In the genomic region with DNA sequence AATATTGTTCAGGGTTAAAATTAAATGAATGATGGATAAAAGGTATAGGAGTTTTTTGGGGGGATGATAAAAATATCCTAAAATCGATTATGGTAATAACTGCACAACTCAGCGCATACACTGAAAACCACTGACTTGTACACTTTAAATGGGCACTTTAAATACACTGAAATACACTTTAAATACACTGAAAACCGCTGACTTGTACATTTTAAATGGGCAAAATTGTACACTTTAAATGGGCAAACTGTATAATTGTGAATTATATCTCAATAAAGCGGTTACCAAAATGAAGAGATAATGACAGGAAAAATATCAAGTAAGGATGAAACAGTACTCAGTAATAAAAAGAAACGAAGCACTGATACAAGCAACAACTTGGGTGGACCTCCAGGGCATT, we compare ENCODE assay signal across 12 cellular contexts. TPM values are rescaled to one million over a fixed set of nuclear protein-coding genes. Genes with fewer than 3 reads are reported as not detected.
DNase-seq lines count a peak whose midpoint lies in the region; ATAC-seq and TF ChIP-seq lines count a peak whose summit lies in the region.
"Had no signal": no experiment of that assay in that cellular context is flagged by ENCODE, and none has a peak within 500 bp of the region (broad histone marks: within the 10 kb centered on the region; RNA-seq: fewer than 3 reads in every experiment).

No MANE protein-coding gene starts in this region.

- no peaks in the 10 kb centered on the region for H3K27me3 ChIP-seq in CD4-positive, alpha-beta T cell (ENCODE audit: control insufficient read depth, insufficient read depth, low read length)
- H3K27me3 ChIP-seq: suprapubic skin had no signal

- no peak for DNase-seq in CD4-positive, alpha-beta T cell
- no peak for DNase-seq in HFFc6
- DNase-seq in naive B cell: no peak
- DNase-seq in Ammon's horn (ENCODE audit: low spot score): no peak
- no peak for DNase-seq in glomerular visceral epithelial cell (ENCODE audit: extremely low spot score)
- DNase-seq: GOT3, NCI-H2081 treated with DMSO at 0.1 percent for 48 hours, right cardiac atrium had no signal

- H3K9me3 Mint-ChIP-seq in CD4-positive, alpha-beta T cell: no peaks in the 10 kb centered on the region
- H3K9me3 Mint-ChIP-seq in HFFc6 (no peaks in the 10 kb centered on the region), naive B cell (no peaks in the 10 kb centered on the region)
- H3K9me3 Mint-ChIP-seq in activated naive CD8-positive, alpha-beta T cell (ENCODE audit: low read depth): no peaks in the 10 kb centered on the region

- H3K27me3 Mint-ChIP-seq in CD4-positive, alpha-beta T cell: no peaks in the 10 kb centered on the region
- H3K27me3 Mint-ChIP-seq in HFFc6 (ENCODE audit: insufficient read depth) (no peaks in the 10 kb centered on the region), naive B cell (no peaks in the 10 kb centered on the region)
- no peaks in the 10 kb centered on the region for H3K27me3 Mint-ChIP-seq in activated naive CD8-positive, alpha-beta T cell

- POLR2A ChIA-PET in CD4-positive, alpha-beta T cell (lab: Charles Lee): interaction anchor here (0.9 to 4.2 kb wide), 3 partner anchors 35 to 87 kb away, joined by 3 to 28 read pairs (median 16); partner anchors contain the start of gene CARD8

- H3K9me3 ChIP-seq in CD4-positive, alpha-beta T cell (ENCODE audit: control insufficient read depth, low read length): no peaks in the 10 kb centered on the region
- H3K9me3 ChIP-seq: suprapubic skin had no signal

- TF ChIP-seq CTCF in CD4-positive, alpha-beta T cell (IDR thresholded peaks at IDR 0.05): no peak
- TF ChIP-seq CTCF in HFFc6 (IDR thresholded peaks at IDR 0.05): no peak

- CTCF ChIA-PET in CD4-positive, alpha-beta T cell (lab: Charles Lee): interaction anchor here (3.2 kb wide), 1 partner anchor 91 kb away, joined by 11 read pairs; no protein-coding TSS in a partner anchor

- H3K27ac Mint-ChIP-seq in CD4-positive, alpha-beta T cell: peak overlapping the region; percentile 98
- H3K27ac Mint-ChIP-seq in HFFc6: peak overlapping the region; percentile 89; the same call in 1 of the 2 replicates
- peak overlapping the region; percentile 85 for H3K27ac Mint-ChIP-seq in activated naive CD8-positive, alpha-beta T cell
- peak overlapping the region; percentile 41 to 99 (median 96) for H3K27ac Mint-ChIP-seq in naive B cell

- H3K36me3 Mint-ChIP-seq in CD4-positive, alpha-beta T cell (ENCODE audit: low read depth): peaks cover 38% of the 10 kb centered on the region
- H3K36me3 Mint-ChIP-seq in HFFc6 (ENCODE audit: low read depth) (peaks cover 20% of the 10 kb centered on the region), naive B cell (peaks cover 8 to 13% of the 10 kb centered on the region in 2 donors)
- H3K36me3 Mint-ChIP-seq in activated naive CD8-positive, alpha-beta T cell: peaks cover 3% of the 10 kb centered on the region

- peaks cover 35% of the 10 kb centered on the region for H3K4me1 Mint-ChIP-seq in CD4-positive, alpha-beta T cell (ENCODE audit: low read depth)
- peaks cover 17% of the 10 kb centered on the region for H3K4me1 Mint-ChIP-seq in HFFc6 (ENCODE audit: low read depth)
- peaks cover 22% of the 10 kb centered on the region for H3K4me1 Mint-ChIP-seq in activated naive CD8-positive, alpha-beta T cell (ENCODE audit: low read depth)
- peaks cover 21 to 30% (median 25%) of the 10 kb centered on the region in 3 donors for H3K4me1 Mint-ChIP-seq in naive B cell

- intact Hi-C loops in CD4-positive, alpha-beta T cell (cut with DNase I, micrococcal nuclease): loop anchor here in 1 of 2 experiments (2.0 to 5.0 kb wide), 2 partner anchors 34 to 92 kb away; no protein-coding TSS in a partner anchor

- H3K27ac ChIP-seq in CD4-positive, alpha-beta T cell (ENCODE audit: low read depth, low read length): peak overlapping the region; percentile 52

- H3K4me3 Mint-ChIP-seq in CD4-positive, alpha-beta T cell: peak overlapping the region; percentile 97
- H3K4me3 Mint-ChIP-seq in HFFc6 (peak overlapping the region; percentile 91; the same call in 1 of the 2 replicates), naive B cell (peak overlapping the region in 3 of 8 donors; percentile 13 to 94 (median 90))
- H3K4me3 Mint-ChIP-seq in activated naive CD8-positive, alpha-beta T cell: peak overlapping the region; percentile 98

- no peak for ATAC-seq in CD4-positive, alpha-beta T cell (ENCODE audit: poor library complexity)
- ATAC-seq in naive B cell (ENCODE audit: low read depth in 2 of 2): no peak
- ATAC-seq in HG03378 (IDR thresholded peaks at IDR 0.05; ENCODE audit: unreplicated experiment): no peak
- no peak for ATAC-seq in GM18909 (IDR thresholded peaks at IDR 0.05; ENCODE audit: poor library complexity, unreplicated experiment)

RNA-seq across cellular contexts. Expression of gene LIG1, which starts 1.5 kb away (rescaled TPM):
- 10 to 100 TPM; 62.8 to 70.7 TPM for total RNA-seq in CD4-positive, alpha-beta T cell
- total RNA-seq in HFFc6 (2021; fragmentation: NEBNext Ultra II Directional; extraction: Animal tissue kit (Norgen Biotek cat#: 25700)): 10 to 100 TPM; 25.9 to 55.8 (median 48.1) TPM
- 10 to 100 TPM; 13.6 to 30.9 (median 23.5) TPM for polyA plus RNA-seq in naive B cell (ENCODE audit: low read depth in 6 of 6)

RNA-seq across cellular contexts. Expression of gene ZSWIM9, which starts 1.8 kb away (rescaled TPM):
- 1 to 10 TPM; 2.5 to 3.1 TPM for total RNA-seq in CD4-positive, alpha-beta T cell
- 1 to 10 TPM; 5.6 to 7.2 (median 5.9) TPM for total RNA-seq in HFFc6 (2021; fragmentation: NEBNext Ultra II Directional; extraction: Animal tissue kit (Norgen Biotek cat#: 25700))
- polyA plus RNA-seq in naive B cell (ENCODE audit: low read depth in 6 of 6): 1 to 10 TPM in 1 of 6 donors, under 1 TPM in 4, not detected in 1; 0.06 to 1.6 (median 0.69) TPM

RNA-seq across cellular contexts. Expression of gene PLA2G4C, which starts 58.1 kb away (rescaled TPM):
- total RNA-seq in CD4-positive, alpha-beta T cell: 1 to 10 TPM; 1.9 TPM
- 1 to 10 TPM; 3.8 to 5.3 (median 4.8) TPM for total RNA-seq in HFFc6 (2021; fragmentation: NEBNext Ultra II Directional; extraction: Animal tissue kit (Norgen Biotek cat#: 25700))
- 10 to 100 TPM in 2 of 6 donors, 1 to 10 TPM in 3, not detected in 1; 1.6 to 18.5 (median 5.8) TPM for polyA plus RNA-seq in naive B cell (ENCODE audit: low read depth in 6 of 6)
